7 cellular contexts compared by ENCODE assay signal in the genomic region with DNA sequence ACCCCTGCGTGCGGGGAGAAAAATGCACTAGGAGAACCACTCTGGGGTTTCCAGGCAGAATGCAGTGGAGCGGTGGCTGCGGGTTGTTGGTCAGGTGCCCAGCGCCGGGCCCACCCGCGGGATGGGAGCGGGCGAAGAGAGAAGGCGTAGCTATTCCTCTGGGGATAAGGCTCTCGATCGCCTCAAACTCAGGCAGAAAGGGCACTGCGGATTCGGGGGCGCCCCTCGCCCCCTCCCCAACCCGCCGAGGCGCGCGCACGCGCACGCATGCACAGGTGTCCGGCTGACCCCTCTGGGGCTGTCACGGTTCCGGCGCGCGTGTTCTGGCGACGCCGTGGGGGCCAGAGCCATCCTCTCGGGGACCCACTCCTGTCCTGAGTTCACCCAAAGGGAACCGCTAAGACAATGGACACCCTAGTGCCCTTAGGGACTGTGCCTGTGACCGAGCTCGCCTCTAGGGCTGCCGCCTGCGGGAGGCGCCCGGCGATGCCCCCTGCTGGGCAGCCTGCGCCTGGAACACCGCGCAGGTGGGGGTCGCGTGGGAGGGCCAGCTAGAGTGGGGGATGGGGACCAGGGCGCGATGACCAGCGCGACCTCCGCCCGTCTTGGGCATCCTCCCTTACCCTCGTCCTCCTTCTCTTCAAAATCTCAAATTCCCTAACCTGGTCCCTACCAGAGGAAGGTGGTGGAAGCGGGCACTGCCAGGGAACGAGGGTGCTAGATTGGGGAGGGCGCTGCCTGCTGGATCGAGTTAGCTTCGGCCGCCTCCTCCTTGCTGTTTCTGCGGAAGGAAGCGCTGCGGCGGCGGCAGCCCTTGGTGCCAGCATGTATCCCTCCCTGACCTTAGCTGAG. TPM values are rescaled to one million over a fixed set of nuclear protein-coding genes. Genes with fewer than 3 reads are reported as not detected.
DNase-seq lines count a peak whose midpoint lies in the region; ATAC-seq lines count a peak whose summit lies in the region.

No MANE protein-coding gene starts in this region.

- H3K27ac ChIP-seq in aorta (ENCODE audit: low read depth in 1 of 2, low read length in 2 of 2) = no peak overlapping the region

- ATAC-seq in memory B cell (ENCODE audit: low read depth) = peak; percentile 16
- no peak for ATAC-seq in GM18858 (IDR thresholded peaks at IDR 0.05; ENCODE audit: unreplicated experiment)
- no peak for ATAC-seq in aorta (ENCODE audit: low FRiP score)

- DNase-seq in DMS53 (lab: John Stamatoyannopoulos, UW) (peak; percentile 90), HuH-7 (ENCODE audit: low spot score) (peak; percentile 96), OCI-M1 (lab: John Stamatoyannopoulos, UW) (peak; percentile 81), cerebellum (ENCODE audit: low spot score) (peak; percentile 33), memory B cell (ENCODE audit: low spot score in 2 of 2) (no peak), aorta (no peak)

- no peaks in the 10 kb centered on the region for H3K36me3 Mint-ChIP-seq in memory B cell

- H3K9me3 ChIP-seq in aorta (ENCODE audit: control insufficient read depth, low read length) = no peaks in the 10 kb centered on the region

- H3K4me3 ChIP-seq in aorta (ENCODE audit: low read length in 2 of 2) = no peak overlapping the region

- H3K4me1 Mint-ChIP-seq in memory B cell = peaks cover 13% of the 10 kb centered on the region

- H3K4me3 Mint-ChIP-seq in memory B cell = no peak overlapping the region

- H3K4me1 ChIP-seq in aorta (ENCODE audit: control insufficient read depth in 1 of 2, insufficient read depth in 2 of 2, low read length in 2 of 2) = no peaks in the 10 kb centered on the region

- WGBS in aorta, 2 donors = 1 to 2% methylated on average over 62 to 66 of the region's 66 CpGs

- no peaks in the 10 kb centered on the region for H3K27me3 ChIP-seq in aorta (ENCODE audit: control insufficient read depth in 1 of 2, insufficient read depth in 2 of 2, low read length in 1 of 2)

- intact Hi-C loops in aorta (cut with DNase I) = no loop called here

- peaks cover 36% of the 10 kb centered on the region for H3K27me3 Mint-ChIP-seq in memory B cell

- H3K9me3 Mint-ChIP-seq in memory B cell = no peaks in the 10 kb centered on the region

- H3K36me3 ChIP-seq in aorta (ENCODE audit: control insufficient read depth in 1 of 2, insufficient read depth in 2 of 2, low read length in 1 of 2) = no peaks in the 10 kb centered on the region

- H3K27ac Mint-ChIP-seq in memory B cell = peak overlapping the region; percentile 47

RNA-seq across cellular contexts. Expression of a gene that starts 14.4 kb away (rescaled TPM):
- total RNA-seq in cerebellum = 7.4 TPM
- total RNA-seq in aorta = 1 to 10 TPM; 5.3 to 6.2 TPM
- 1 to 10 TPM; 1.4 to 2.4 TPM for polyA plus RNA-seq in aorta

RNA-seq across cellular contexts. Expression of a gene that starts 28.0 kb away (rescaled TPM):
- 15.4 TPM for total RNA-seq in cerebellum
- 10 to 100 TPM; 10.7 to 13.4 TPM for total RNA-seq in aorta
- polyA plus RNA-seq in aorta = 1 to 10 TPM; 2.5 to 8.0 TPM

RNA-seq across cellular contexts. Expression of a gene that starts 33.3 kb away (rescaled TPM):
- 19.9 TPM for total RNA-seq in cerebellum
- total RNA-seq in aorta = 1 to 10 TPM; 1.2 to 4.5 TPM
- not detected for polyA plus RNA-seq in aorta

Comparison
In these comparisons a context has a peak if more than half of its experiments do, and no peak if none do; other contexts are left out.
1. DNase-seq: peak in DMS53 (single experiment), HuH-7 (single experiment), OCI-M1 (single experiment) and cerebellum (single experiment); none in memory B cell (0 of 2) and aorta (0 of 2).